18 cellular contexts compared by ENCODE assay signal in genomic region chrX:49258749-49259124, GRCh38. TPM values are rescaled to one million over a fixed set of nuclear protein-coding genes. Genes with fewer than 3 reads are reported as not detected.
A peak's percentile ranks its signal among the peaks of the same experiment; 100 is the strongest.
DNase-seq lines count a peak whose midpoint lies in the region; ATAC-seq, FAIRE-seq and TF ChIP-seq lines count a peak whose summit lies in the region.
"Had no signal": no experiment of that assay in that cellular context is flagged by ENCODE, and none has a peak within 500 bp of the region (broad histone marks: within the 10 kb centered on the region; RNA-seq: fewer than 3 reads in every experiment).

No MANE protein-coding gene starts in this region.

- H3K9me3 ChIP-seq in CD4-positive, alpha-beta T cell (ENCODE audit: control insufficient read depth, low read length): no peaks in the 10 kb centered on the region
- H3K9me3 ChIP-seq in HepG2 (ENCODE audit: low read length): no peaks in the 10 kb centered on the region
- H3K9me3 ChIP-seq: BLaER1 treated with 17β-estradiol and CSF1 and Interleukin-3, amounts not matched to agents 10 nM and 100 nM; Caco-2; MG63; Peyer's patch had no signal

- intact Hi-C loops in activated CD4-positive, alpha-beta T cell treated with anti-CD3 and anti-CD28 coated beads for 36 hours (cut with DNase I, micrococcal nuclease): no loop called here
- intact Hi-C loops in CD4-positive, alpha-beta T cell (cut with DNase I, micrococcal nuclease): no loop called here
- intact Hi-C loops in HepG2 (cut with micrococcal nuclease; ENCODE audit: unreplicated experiment): no loop called here

- TF ChIP-seq EP300 in HepG2 (IDR thresholded peaks at IDR 0.05; ENCODE audit: low read depth in 2 of 2, low read length in 2 of 2) (no peak), HepG2 (CRISPR knock-in tag; IDR thresholded peaks at IDR 0.05; ENCODE audit: borderline replicate concordance) (no peak)

- H3K36me3 Mint-ChIP-seq in activated CD4-positive, alpha-beta T cell treated with anti-CD3 and anti-CD28 coated beads for 36 hours (ENCODE audit: low read depth): peaks cover 5% of the 10 kb centered on the region
- no peaks in the 10 kb centered on the region for H3K36me3 Mint-ChIP-seq in CD4-positive, alpha-beta T cell (ENCODE audit: low read depth)
- no peaks in the 10 kb centered on the region for H3K36me3 Mint-ChIP-seq in activated naive CD4-positive, alpha-beta T cell treated with anti-CD3 and anti-CD28 coated beads, Interleukin-2, amount 50 U/mL, for 72 hours

- DNase-seq in activated CD4-positive, alpha-beta T cell treated with anti-CD3 and anti-CD28 coated beads for 36 hours: no peak
- no peak for DNase-seq in activated CD4-positive, alpha-beta T cell treated with anti-CD3 and anti-CD28 coated beads for 48 hours
- DNase-seq in CD4-positive, alpha-beta T cell: no peak
- DNase-seq in activated naive CD4-positive, alpha-beta T cell treated with anti-CD3 and anti-CD28 coated beads, Interleukin-2, amount 50 U/mL, for 72 hours (ENCODE audit: low spot score in 2 of 2): no peak
- DNase-seq in HepG2 (ENCODE audit: low spot score) (peak; percentile 1), NCI-H2081 treated with DMSO at 0.1 percent for 48 hours (lab: John Stamatoyannopoulos, UW) (no peak), NCI-H226 (no peak), erythroblast (lab: John Stamatoyannopoulos, UW) (no peak)
- DNase-seq: Caco-2, MG63, NCI-H1105, NCI-H187, NCI-H2171, NCI-H510A had no signal

- in situ Hi-C loops in HepG2 (cut with HindIII; ENCODE audit: extremely low pct_ligation_motif_present, low pct_unique_long_range_greater_than_20kb): no loop called here

- H3K4me3 ChIP-seq in HepG2 (replicated peaks in 1 of 3; ENCODE audit: insufficient read depth in 1 of 3, low read depth in 2 of 3, low read length in 3 of 3): no peak overlapping the region
- H3K4me3 ChIP-seq: BLaER1 treated with 17β-estradiol and CSF1 and Interleukin-3, amounts not matched to agents 10 nM and 100 nM; MG63; Peyer's patch had no signal

- H3K9ac ChIP-seq in HepG2 (ENCODE audit: insufficient read depth, low read depth, low read length): no peak overlapping the region
- H3K9ac ChIP-seq: BLaER1 treated with 17β-estradiol and CSF1 and Interleukin-3, amounts not matched to agents 10 nM and 100 nM had no signal

- peak overlapping the region; percentile 28 for H3K27ac Mint-ChIP-seq in activated CD4-positive, alpha-beta T cell treated with anti-CD3 and anti-CD28 coated beads for 36 hours
- peak overlapping the region; percentile 77 for H3K27ac Mint-ChIP-seq in CD4-positive, alpha-beta T cell
- peak overlapping the region; percentile 7 to 19 for H3K27ac Mint-ChIP-seq in activated naive CD4-positive, alpha-beta T cell treated with anti-CD3 and anti-CD28 coated beads, Interleukin-2, amount 50 U/mL, for 72 hours

- no peak for ATAC-seq in activated CD4-positive, alpha-beta T cell treated with anti-CD3 and anti-CD28 coated beads for 36 hours
- ATAC-seq in CD4-positive, alpha-beta T cell (ENCODE audit: poor library complexity): no peak
- ATAC-seq in activated naive CD4-positive, alpha-beta T cell treated with anti-CD3 and anti-CD28 coated beads, Interleukin-2, amount 50 U/mL, for 72 hours: no peak
- peak; percentile 80 for ATAC-seq in HepG2

- no peaks in the 10 kb centered on the region for H4K20me1 ChIP-seq in HepG2 (ENCODE audit: insufficient read depth, low read length)

- H3K9me3 Mint-ChIP-seq in activated CD4-positive, alpha-beta T cell treated with anti-CD3 and anti-CD28 coated beads for 36 hours (ENCODE audit: low read depth): no peaks in the 10 kb centered on the region
- H3K9me3 Mint-ChIP-seq in CD4-positive, alpha-beta T cell: no peaks in the 10 kb centered on the region
- H3K9me3 Mint-ChIP-seq in activated naive CD4-positive, alpha-beta T cell treated with anti-CD3 and anti-CD28 coated beads, Interleukin-2, amount 50 U/mL, for 72 hours: no peaks in the 10 kb centered on the region

- no peaks in the 10 kb centered on the region for H3K27me3 Mint-ChIP-seq in activated CD4-positive, alpha-beta T cell treated with anti-CD3 and anti-CD28 coated beads for 36 hours
- no peaks in the 10 kb centered on the region for H3K27me3 Mint-ChIP-seq in CD4-positive, alpha-beta T cell

- FAIRE-seq in HepG2 (lab: Jason Lieb, UNC): peak; percentile 76
- FAIRE-seq: H54 had no signal

- no peak overlapping the region for H2AFZ ChIP-seq in HepG2 (ENCODE audit: low read length)

- H3K4me2 ChIP-seq in HepG2 (ENCODE audit: low read depth, low read length): peak overlapping the region; percentile 23; the same call in 1 of the 2 replicates
- H3K4me2 ChIP-seq: BLaER1 treated with 17β-estradiol and CSF1 and Interleukin-3, amounts not matched to agents 10 nM and 100 nM had no signal

- 25% methylated on average over 1 of the region's 5 CpGs for WGBS in HepG2 (ENCODE audit: low lambda C conversion rate)

- no peak for TF ChIP-seq RAD21 in HepG2 (CRISPR knock-in tag; IDR thresholded peaks at IDR 0.05)

- no peak overlapping the region for H3K27ac ChIP-seq in CD4-positive, alpha-beta T cell (ENCODE audit: low read depth, low read length)
- H3K27ac ChIP-seq in HepG2 (ENCODE audit: extremely low read length, insufficient read depth, low read length): no peak overlapping the region
- H3K27ac ChIP-seq: BLaER1 treated with 17β-estradiol and CSF1 and Interleukin-3, amounts not matched to agents 10 nM and 100 nM; Peyer's patch had no signal

- BruUV-seq in HepG2 (replicated peaks; lab: Mats Ljungman, UMichigan): no TSS peak

- H3K27me3 ChIP-seq in CD4-positive, alpha-beta T cell (ENCODE audit: control insufficient read depth, insufficient read depth, low read length): no peaks in the 10 kb centered on the region
- no peaks in the 10 kb centered on the region for H3K27me3 ChIP-seq in HepG2 (ENCODE audit: control insufficient read depth in 1 of 2, insufficient read depth in 2 of 2, low read length in 2 of 2)
- H3K27me3 ChIP-seq: MG63, Peyer's patch had no signal

- POLR2A ChIA-PET in activated CD4-positive, alpha-beta T cell treated with anti-CD3 and anti-CD28 coated beads for 36 hours (lab: Charles Lee): no interaction called here
- POLR2A ChIA-PET in CD4-positive, alpha-beta T cell (lab: Charles Lee): interaction anchor here (0.5 to 5.2 kb wide), 4 partner anchors 10 to 355 kb away, joined by 3 to 37 read pairs (median 7); partner anchors contain the start of gene PPP1R3F
- POLR2A ChIA-PET in HepG2 (lab: Yijun Ruan, JAX): interaction anchor here (1.8 kb wide), 1 partner anchor 10 kb away, joined by 6 read pairs; the partner anchor contains the start of gene PPP1R3F

- CTCF ChIA-PET in activated CD4-positive, alpha-beta T cell treated with anti-CD3 and anti-CD28 coated beads for 36 hours (lab: Charles Lee): no interaction called here
- CTCF ChIA-PET in CD4-positive, alpha-beta T cell (lab: Charles Lee): no interaction called here
- CTCF ChIA-PET in HepG2 (lab: Yijun Ruan, JAX; ENCODE audit: low intra/inter-chr PET ratio, low total read pairs): no interaction called here

- no peak for TF ChIP-seq POLR2A in HepG2 (IDR thresholded peaks at IDR 0.05; ENCODE audit: insufficient read depth in 1 of 2, low read depth in 2 of 2, low read length in 2 of 2)
- TF ChIP-seq POLR2A in erythroblast (IDR thresholded peaks at IDR 0.05; ENCODE audit: low read length): no peak

- no peaks in the 10 kb centered on the region for H3K36me3 ChIP-seq in HepG2 (replicated peaks in 1 of 2; ENCODE audit: control insufficient read depth in 1 of 2, insufficient read depth in 2 of 2, low read length in 2 of 2)
- H3K36me3 ChIP-seq: BLaER1 treated with 17β-estradiol and CSF1 and Interleukin-3, amounts not matched to agents 10 nM and 100 nM; MG63; Peyer's patch had no signal

- no peak overlapping the region for H3K4me3 Mint-ChIP-seq in activated CD4-positive, alpha-beta T cell treated with anti-CD3 and anti-CD28 coated beads for 36 hours
- no peak overlapping the region for H3K4me3 Mint-ChIP-seq in CD4-positive, alpha-beta T cell

- peaks cover 11% of the 10 kb centered on the region for H3K4me1 ChIP-seq in HepG2 (ENCODE audit: insufficient read depth, low read length)
- H3K4me1 ChIP-seq: Caco-2 had no signal

- TF ChIP-seq CTCF in CD4-positive, alpha-beta T cell (IDR thresholded peaks at IDR 0.05): no peak
- TF ChIP-seq CTCF in HepG2 (CRISPR knock-in tag; IDR thresholded peaks at IDR 0.05): no peak

- H3K4me1 Mint-ChIP-seq in activated CD4-positive, alpha-beta T cell treated with anti-CD3 and anti-CD28 coated beads for 36 hours: peaks cover 45% of the 10 kb centered on the region
- peaks cover 31% of the 10 kb centered on the region for H3K4me1 Mint-ChIP-seq in CD4-positive, alpha-beta T cell (ENCODE audit: low read depth)

- no peaks in the 10 kb centered on the region for H3K79me2 ChIP-seq in HepG2 (ENCODE audit: insufficient read depth, low read length)

RNA-seq across cellular contexts. Expression of gene FOXP3, which starts 5.8 kb away (rescaled TPM):
- total RNA-seq in activated CD4-positive, alpha-beta T cell treated with anti-CD3 and anti-CD28 coated beads for 36 hours: 10 to 100 TPM; 17.9 to 20.0 TPM
- 1 to 10 TPM; 3.7 TPM for total RNA-seq in CD4-positive, alpha-beta T cell
- 10 to 100 TPM in 1 of 2 donors, 1 to 10 TPM in 1; 5.4 to 24.3 TPM for total RNA-seq in activated naive CD4-positive, alpha-beta T cell treated with anti-CD3 and anti-CD28 coated beads, Interleukin-2, amount 50 U/mL, for 72 hours
- total RNA-seq in HepG2 (2016; rRNA removed; fragmentation: Illumina TruSeq; extraction: Trizol): not detected in 2 replicates
- not detected in 2 replicates for total RNA-seq in HepG2 (2016; cell fraction: cytosol; rRNA removed; fragmentation: Illumina TruSeq; extraction: Trizol; ENCODE audit: low read depth)
- not detected in 2 replicates for total RNA-seq in HepG2 (2016; cell fraction: insoluble cytoplasmic fraction; rRNA removed; fragmentation: Illumina TruSeq; extraction: Trizol)
- total RNA-seq in HepG2 (2016; cell fraction: membrane; rRNA removed; fragmentation: Illumina TruSeq; extraction: Trizol): not detected in 2 replicates
- not detected in 2 replicates for total RNA-seq in HepG2 (2016; cell fraction: nucleus; rRNA removed; fragmentation: Illumina TruSeq; extraction: Trizol)
- polyA plus RNA-seq in HepG2 (2011; rRNA removed): 0.04 and 0.07 TPM in 2 replicates
- 0.04 and 0.05 TPM in 2 replicates for polyA plus RNA-seq in HepG2 (2011; cell fraction: cytosol; rRNA removed)
- polyA plus RNA-seq in HepG2 (2011; cell fraction: nucleus; rRNA removed): 0.07 and 0.13 TPM in 2 replicates
- 0.17 TPM in 2 replicates for polyA plus RNA-seq in HepG2 (2012)
- 0.08 TPM in 1 of 2 replicates, not detected in the other for polyA plus RNA-seq in HepG2 (2016; cell fraction: cytosol; fragmentation: Illumina TruSeq; extraction: Trizol; ENCODE audit: low read depth)
- 0.24 TPM in 1 of 2 replicates, not detected in the other for polyA plus RNA-seq in HepG2 (2016; cell fraction: insoluble cytoplasmic fraction; fragmentation: Illumina TruSeq; extraction: Trizol; ENCODE audit: low read depth)
- 0.08 TPM in 1 of 2 replicates, not detected in the other for polyA plus RNA-seq in HepG2 (2016; cell fraction: membrane; fragmentation: Illumina TruSeq; extraction: Trizol; ENCODE audit: low read depth)
- not detected in 2 replicates for polyA plus RNA-seq in HepG2 (2016; cell fraction: nucleus; fragmentation: Illumina TruSeq; extraction: Trizol; ENCODE audit: insufficient read depth, low read depth)
- polyA minus RNA-seq in HepG2 (2011; rRNA and poly(A)+ RNA removed; ENCODE audit: low replicate concordance): 0.06 and 0.44 TPM in 2 replicates
- not detected in 2 replicates for polyA minus RNA-seq in HepG2 (2011; cell fraction: cytosol; rRNA and poly(A)+ RNA removed)
- not detected in 2 replicates for polyA minus RNA-seq in HepG2 (2011; cell fraction: nucleus; rRNA and poly(A)+ RNA removed)
- total RNA-seq: A172 had no signal

RNA-seq across cellular contexts. Expression of gene PPP1R3F, which starts 10.9 kb away (rescaled TPM):
- 1 to 10 TPM; 4.4 to 4.7 TPM for total RNA-seq in activated CD4-positive, alpha-beta T cell treated with anti-CD3 and anti-CD28 coated beads for 36 hours
- total RNA-seq in CD4-positive, alpha-beta T cell: 1 to 10 TPM; 8.5 to 9.1 TPM
- total RNA-seq in activated naive CD4-positive, alpha-beta T cell treated with anti-CD3 and anti-CD28 coated beads, Interleukin-2, amount 50 U/mL, for 72 hours: 1 to 10 TPM; 4.2 to 5.3 TPM
- 0.07 and 0.84 TPM in 2 replicates for total RNA-seq in HepG2 (2016; rRNA removed; fragmentation: Illumina TruSeq; extraction: Trizol)
- 0.44 and 0.71 TPM in 2 replicates for total RNA-seq in HepG2 (2016; cell fraction: cytosol; rRNA removed; fragmentation: Illumina TruSeq; extraction: Trizol; ENCODE audit: low read depth)
- total RNA-seq in HepG2 (2016; cell fraction: insoluble cytoplasmic fraction; rRNA removed; fragmentation: Illumina TruSeq; extraction: Trizol): 0.33 and 0.63 TPM in 2 replicates
- 0.37 and 1.1 TPM in 2 replicates for total RNA-seq in HepG2 (2016; cell fraction: membrane; rRNA removed; fragmentation: Illumina TruSeq; extraction: Trizol)
- 0.88 and 1.4 TPM in 2 replicates for total RNA-seq in HepG2 (2016; cell fraction: nucleus; rRNA removed; fragmentation: Illumina TruSeq; extraction: Trizol)
- polyA plus RNA-seq in HepG2 (2011; rRNA removed): 0.46 and 0.82 TPM in 2 replicates
- 0.34 and 0.35 TPM in 2 replicates for polyA plus RNA-seq in HepG2 (2011; cell fraction: cytosol; rRNA removed)
- polyA plus RNA-seq in HepG2 (2011; cell fraction: nucleus; rRNA removed): 2.1 and 2.2 TPM in 2 replicates
- polyA plus RNA-seq in HepG2 (2012): 0.32 and 0.55 TPM in 2 replicates
- polyA plus RNA-seq in HepG2 (2016; cell fraction: cytosol; fragmentation: Illumina TruSeq; extraction: Trizol; ENCODE audit: low read depth): 0.16 and 0.43 TPM in 2 replicates
- 0.26 and 0.32 TPM in 2 replicates for polyA plus RNA-seq in HepG2 (2016; cell fraction: insoluble cytoplasmic fraction; fragmentation: Illumina TruSeq; extraction: Trizol; ENCODE audit: low read depth)
- 0.18 and 0.26 TPM in 2 replicates for polyA plus RNA-seq in HepG2 (2016; cell fraction: membrane; fragmentation: Illumina TruSeq; extraction: Trizol; ENCODE audit: low read depth)
- 0.87 and 0.98 TPM in 2 replicates for polyA plus RNA-seq in HepG2 (2016; cell fraction: nucleus; fragmentation: Illumina TruSeq; extraction: Trizol; ENCODE audit: insufficient read depth, low read depth)
- 0.70 and 0.75 TPM in 2 replicates for polyA minus RNA-seq in HepG2 (2011; rRNA and poly(A)+ RNA removed; ENCODE audit: low replicate concordance)
- 0.18 and 0.99 TPM in 2 replicates for polyA minus RNA-seq in HepG2 (2011; cell fraction: cytosol; rRNA and poly(A)+ RNA removed)
- polyA minus RNA-seq in HepG2 (2011; cell fraction: nucleus; rRNA and poly(A)+ RNA removed): 2.5 and 3.3 TPM in 2 replicates

RNA-seq across cellular contexts. Expression of gene CCDC22, which starts 23.5 kb away (rescaled TPM):
- total RNA-seq in activated CD4-positive, alpha-beta T cell treated with anti-CD3 and anti-CD28 coated beads for 36 hours: 10 to 100 TPM; 19.8 to 23.8 TPM
- 10 to 100 TPM; 12.7 to 15.8 TPM for total RNA-seq in CD4-positive, alpha-beta T cell
- 10 to 100 TPM; 18.3 to 26.4 TPM for total RNA-seq in activated naive CD4-positive, alpha-beta T cell treated with anti-CD3 and anti-CD28 coated beads, Interleukin-2, amount 50 U/mL, for 72 hours
- total RNA-seq in HepG2 (2016; rRNA removed; fragmentation: Illumina TruSeq; extraction: Trizol): 11.2 and 13.1 TPM in 2 replicates
- total RNA-seq in HepG2 (2016; cell fraction: cytosol; rRNA removed; fragmentation: Illumina TruSeq; extraction: Trizol; ENCODE audit: low read depth): 1.7 and 2.1 TPM in 2 replicates
- 9.8 and 13.0 TPM in 2 replicates for total RNA-seq in HepG2 (2016; cell fraction: insoluble cytoplasmic fraction; rRNA removed; fragmentation: Illumina TruSeq; extraction: Trizol)
- 3.7 and 3.8 TPM in 2 replicates for total RNA-seq in HepG2 (2016; cell fraction: membrane; rRNA removed; fragmentation: Illumina TruSeq; extraction: Trizol)
- 7.1 and 8.3 TPM in 2 replicates for total RNA-seq in HepG2 (2016; cell fraction: nucleus; rRNA removed; fragmentation: Illumina TruSeq; extraction: Trizol)
- 11.0 and 17.1 TPM in 2 replicates for polyA plus RNA-seq in HepG2 (2011; rRNA removed)
- 6.7 and 9.0 TPM in 2 replicates for polyA plus RNA-seq in HepG2 (2011; cell fraction: cytosol; rRNA removed)
- 26.0 and 29.3 TPM in 2 replicates for polyA plus RNA-seq in HepG2 (2011; cell fraction: nucleus; rRNA removed)
- 7.9 and 9.9 TPM in 2 replicates for polyA plus RNA-seq in HepG2 (2012)
- polyA plus RNA-seq in HepG2 (2016; cell fraction: cytosol; fragmentation: Illumina TruSeq; extraction: Trizol; ENCODE audit: low read depth): 1.9 and 2.0 TPM in 2 replicates
- polyA plus RNA-seq in HepG2 (2016; cell fraction: insoluble cytoplasmic fraction; fragmentation: Illumina TruSeq; extraction: Trizol; ENCODE audit: low read depth): 10.4 and 11.7 TPM in 2 replicates
- polyA plus RNA-seq in HepG2 (2016; cell fraction: membrane; fragmentation: Illumina TruSeq; extraction: Trizol; ENCODE audit: low read depth): 2.4 and 2.8 TPM in 2 replicates
- polyA plus RNA-seq in HepG2 (2016; cell fraction: nucleus; fragmentation: Illumina TruSeq; extraction: Trizol; ENCODE audit: insufficient read depth, low read depth): 13.0 TPM in 2 replicates
- polyA minus RNA-seq in HepG2 (2011; rRNA and poly(A)+ RNA removed; ENCODE audit: low replicate concordance): 33.7 and 48.1 TPM in 2 replicates
- polyA minus RNA-seq in HepG2 (2011; cell fraction: cytosol; rRNA and poly(A)+ RNA removed): 8.3 and 11.9 TPM in 2 replicates
- 4.1 and 7.2 TPM in 2 replicates for polyA minus RNA-seq in HepG2 (2011; cell fraction: nucleus; rRNA and poly(A)+ RNA removed)

RNA-seq across cellular contexts. Expression of gene CACNA1F, which starts 25.6 kb away (rescaled TPM):
- total RNA-seq in activated CD4-positive, alpha-beta T cell treated with anti-CD3 and anti-CD28 coated beads for 36 hours: under 1 TPM; 0.65 to 0.87 TPM
- 1 to 10 TPM; 1.1 to 1.2 TPM for total RNA-seq in CD4-positive, alpha-beta T cell
- total RNA-seq in activated naive CD4-positive, alpha-beta T cell treated with anti-CD3 and anti-CD28 coated beads, Interleukin-2, amount 50 U/mL, for 72 hours: 1 to 10 TPM; 1.7 to 2.6 TPM
- total RNA-seq in HepG2 (2016; rRNA removed; fragmentation: Illumina TruSeq; extraction: Trizol): not detected in 2 replicates
- total RNA-seq in HepG2 (2016; cell fraction: cytosol; rRNA removed; fragmentation: Illumina TruSeq; extraction: Trizol; ENCODE audit: low read depth): not detected in 2 replicates
- total RNA-seq in HepG2 (2016; cell fraction: insoluble cytoplasmic fraction; rRNA removed; fragmentation: Illumina TruSeq; extraction: Trizol): not detected in 2 replicates
- not detected in 2 replicates for total RNA-seq in HepG2 (2016; cell fraction: membrane; rRNA removed; fragmentation: Illumina TruSeq; extraction: Trizol)
- total RNA-seq in HepG2 (2016; cell fraction: nucleus; rRNA removed; fragmentation: Illumina TruSeq; extraction: Trizol): not detected in 2 replicates
- polyA plus RNA-seq in HepG2 (2011; rRNA removed): 0.03 and 0.09 TPM in 2 replicates
- 0.01 TPM in 1 of 2 replicates, not detected in the other for polyA plus RNA-seq in HepG2 (2011; cell fraction: cytosol; rRNA removed)
- 0.80 and 0.90 TPM in 2 replicates for polyA plus RNA-seq in HepG2 (2011; cell fraction: nucleus; rRNA removed)
- polyA plus RNA-seq in HepG2 (2012): 0.11 and 0.12 TPM in 2 replicates
- not detected in 2 replicates for polyA plus RNA-seq in HepG2 (2016; cell fraction: cytosol; fragmentation: Illumina TruSeq; extraction: Trizol; ENCODE audit: low read depth)
- not detected in 2 replicates for polyA plus RNA-seq in HepG2 (2016; cell fraction: insoluble cytoplasmic fraction; fragmentation: Illumina TruSeq; extraction: Trizol; ENCODE audit: low read depth)
- not detected in 2 replicates for polyA plus RNA-seq in HepG2 (2016; cell fraction: membrane; fragmentation: Illumina TruSeq; extraction: Trizol; ENCODE audit: low read depth)
- not detected in 2 replicates for polyA plus RNA-seq in HepG2 (2016; cell fraction: nucleus; fragmentation: Illumina TruSeq; extraction: Trizol; ENCODE audit: insufficient read depth, low read depth)
- 2.9 TPM in 1 of 2 replicates, not detected in the other for polyA minus RNA-seq in HepG2 (2011; rRNA and poly(A)+ RNA removed; ENCODE audit: low replicate concordance)
- polyA minus RNA-seq in HepG2 (2011; cell fraction: cytosol; rRNA and poly(A)+ RNA removed): not detected in 2 replicates
- polyA minus RNA-seq in HepG2 (2011; cell fraction: nucleus; rRNA and poly(A)+ RNA removed): 0.26 TPM in 1 of 2 replicates, not detected in the other
- total RNA-seq: A172 had no signal

RNA-seq across cellular contexts. Expression of gene GAGE10, which starts 44.7 kb away (rescaled TPM):
- total RNA-seq in activated CD4-positive, alpha-beta T cell treated with anti-CD3 and anti-CD28 coated beads for 36 hours: not detected
- total RNA-seq in CD4-positive, alpha-beta T cell: not detected
- total RNA-seq in activated naive CD4-positive, alpha-beta T cell treated with anti-CD3 and anti-CD28 coated beads, Interleukin-2, amount 50 U/mL, for 72 hours: not detected
- total RNA-seq in HepG2 (2016; rRNA removed; fragmentation: Illumina TruSeq; extraction: Trizol): not detected in 2 replicates
- not detected in 2 replicates for total RNA-seq in HepG2 (2016; cell fraction: cytosol; rRNA removed; fragmentation: Illumina TruSeq; extraction: Trizol; ENCODE audit: low read depth)
- not detected in 2 replicates for total RNA-seq in HepG2 (2016; cell fraction: insoluble cytoplasmic fraction; rRNA removed; fragmentation: Illumina TruSeq; extraction: Trizol)
- not detected in 2 replicates for total RNA-seq in HepG2 (2016; cell fraction: membrane; rRNA removed; fragmentation: Illumina TruSeq; extraction: Trizol)
- total RNA-seq in HepG2 (2016; cell fraction: nucleus; rRNA removed; fragmentation: Illumina TruSeq; extraction: Trizol): not detected in 2 replicates
- polyA plus RNA-seq in HepG2 (2011; rRNA removed): not detected in 2 replicates
- not detected in 2 replicates for polyA plus RNA-seq in HepG2 (2011; cell fraction: cytosol; rRNA removed)
- not detected in 2 replicates for polyA plus RNA-seq in HepG2 (2011; cell fraction: nucleus; rRNA removed)
- polyA plus RNA-seq in HepG2 (2012): not detected in 2 replicates
- polyA plus RNA-seq in HepG2 (2016; cell fraction: cytosol; fragmentation: Illumina TruSeq; extraction: Trizol; ENCODE audit: low read depth): not detected in 2 replicates
- polyA plus RNA-seq in HepG2 (2016; cell fraction: insoluble cytoplasmic fraction; fragmentation: Illumina TruSeq; extraction: Trizol; ENCODE audit: low read depth): not detected in 2 replicates
- not detected in 2 replicates for polyA plus RNA-seq in HepG2 (2016; cell fraction: membrane; fragmentation: Illumina TruSeq; extraction: Trizol; ENCODE audit: low read depth)
- polyA plus RNA-seq in HepG2 (2016; cell fraction: nucleus; fragmentation: Illumina TruSeq; extraction: Trizol; ENCODE audit: insufficient read depth, low read depth): not detected in 2 replicates
- polyA minus RNA-seq in HepG2 (2011; rRNA and poly(A)+ RNA removed; ENCODE audit: low replicate concordance): not detected in 2 replicates
- polyA minus RNA-seq in HepG2 (2011; cell fraction: cytosol; rRNA and poly(A)+ RNA removed): not detected in 2 replicates
- polyA minus RNA-seq in HepG2 (2011; cell fraction: nucleus; rRNA and poly(A)+ RNA removed): not detected in 2 replicates
- total RNA-seq: A172, Caco-2, Peyer's patch had no signal

Comparison
In these comparisons a context has a peak if more than half of its experiments do, and no peak if none do; other contexts are left out.
1. H3K27ac Mint-ChIP-seq: peak in every context shown above with its lines; median percentile 77 in CD4-positive, alpha-beta T cell; 28 in activated CD4-positive, alpha-beta T cell treated with anti-CD3 and anti-CD28 coated beads for 36 hours; 13 in activated naive CD4-positive, alpha-beta T cell treated with anti-CD3 and anti-CD28 coated beads, Interleukin-2, amount 50 U/mL, for 72 hours.